ENCODE assay signal across 10 cellular contexts in the genomic region with DNA sequence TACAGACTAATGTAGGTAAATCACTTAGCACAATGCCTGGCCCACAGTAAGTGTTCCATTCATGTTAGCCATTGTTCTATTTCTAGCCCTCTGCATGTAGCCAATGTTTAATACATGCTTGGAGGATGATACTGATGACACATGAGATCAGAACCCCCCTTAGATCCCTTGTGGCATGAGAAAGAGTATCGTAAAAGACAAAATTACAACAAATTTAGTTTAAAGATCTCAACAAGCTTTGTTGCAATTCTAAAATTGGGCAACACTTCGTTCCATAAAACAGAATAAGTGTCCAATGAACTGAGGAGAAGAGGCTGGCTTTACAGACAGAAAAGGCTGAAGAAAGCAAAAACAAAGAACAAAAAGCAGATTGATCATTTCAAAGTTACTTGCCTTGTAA.
A peak's percentile ranks its signal among the peaks of the same experiment; 100 is the strongest.
DNase-seq lines count a peak whose midpoint lies in the region; ATAC-seq and TF ChIP-seq lines count a peak whose summit lies in the region.
"Had no signal": no experiment of that assay in that cellular context is flagged by ENCODE, and none has a peak within 500 bp of the region (broad histone marks: within the 10 kb centered on the region; RNA-seq: fewer than 3 reads in every experiment).

No MANE protein-coding gene starts in this region.

- H3K9me3 ChIP-seq in OCI-LY7 (ENCODE audit: low read length): no peaks in the 10 kb centered on the region
- H3K9me3 ChIP-seq in muscle layer of duodenum (ENCODE audit: control insufficient read depth in 1 of 2, low read length in 2 of 2): no peaks in the 10 kb centered on the region

- no peaks in the 10 kb centered on the region for H3K79me2 ChIP-seq in OCI-LY7 (ENCODE audit: insufficient read depth, low read depth, low read length)

- no peaks in the 10 kb centered on the region for H3K9me2 ChIP-seq in OCI-LY7 (ENCODE audit: insufficient read depth, low read length)

- H4K20me1 ChIP-seq in OCI-LY7 (ENCODE audit: insufficient read depth, low read length): no peaks in the 10 kb centered on the region

- POLR2A ChIA-PET in OCI-LY7 (lab: Charles Lee): interaction anchor here (0.6 to 3.5 kb wide), 8 partner anchors 11 to 194 kb away, joined by 3 to 21 read pairs (median 4); no protein-coding TSS in a partner anchor

- BruUV-seq in OCI-LY7 (replicated peaks; lab: Mats Ljungman, UMichigan): TSS peak; percentile 85

- peak overlapping the region; percentile 79 for H2AFZ ChIP-seq in OCI-LY7 (ENCODE audit: low read length)

- no peaks in the 10 kb centered on the region for H3K36me3 Mint-ChIP-seq in activated T-cell treated with anti-CD3 and anti-CD28 coated beads, Interleukin-2, amount 50 U/mL, for 24 hours (ENCODE audit: low read depth)
- H3K36me3 Mint-ChIP-seq in stimulated activated effector memory CD8-positive, alpha-beta T cell treated with anti-CD3 and anti-CD28 coated beads, Interleukin-12 subunit alpha, Interleukin-12 subunit beta, amount 100 ng/mL, for 72 hours: no peaks in the 10 kb centered on the region

- peak overlapping the region; percentile 53 for H3K4me2 ChIP-seq in OCI-LY7 (ENCODE audit: low read length)

- peaks cover 45% of the 10 kb centered on the region for H3K4me1 ChIP-seq in OCI-LY7 (ENCODE audit: insufficient read depth, low read length, poor library complexity, severe bottlenecking)
- peaks cover 9 to 10% of the 10 kb centered on the region in 2 donors for H3K4me1 ChIP-seq in muscle layer of duodenum (ENCODE audit: control insufficient read depth in 1 of 2, insufficient read depth in 2 of 2, low read length in 2 of 2)

- no peaks in the 10 kb centered on the region for H3K27me3 ChIP-seq in muscle layer of duodenum (ENCODE audit: low read depth, low read length)

- DNase-seq in AG09309 (ENCODE audit: low read depth) (peak; percentile 89), OCI-LY7 (ENCODE audit: low spot score) (no peak), amygdala (lab: John Stamatoyannopoulos, UW) (no peak), middle frontal gyrus (ENCODE audit: extremely low spot score, low spot score) (no peak)
- no peak for DNase-seq in activated T-cell treated with anti-CD3 and anti-CD28 coated beads, Interleukin-2, amount 50 U/mL, for 24 hours
- DNase-seq in stimulated activated effector memory CD8-positive, alpha-beta T cell treated with anti-CD3 and anti-CD28 coated beads, Interleukin-12 subunit alpha, Interleukin-12 subunit beta, amount 100 ng/mL, for 72 hours (ENCODE audit: low spot score in 2 of 2): no peak
- DNase-seq: kidney, occipital lobe had no signal

- intact Hi-C loops in OCI-LY7 (cut with micrococcal nuclease; ENCODE audit: unreplicated experiment): no loop called here

- H3K4me3 ChIP-seq in AG09309 (ENCODE audit: control insufficient read depth, low read depth, low read length) (no peak overlapping the region), OCI-LY7 (ENCODE audit: low read depth, low read length, poor library complexity, severe bottlenecking) (peak overlapping the region; percentile 5), muscle layer of duodenum (ENCODE audit: low read depth in 1 of 2, low read length in 2 of 2) (no peak overlapping the region)

- no peak overlapping the region for H3K27ac Mint-ChIP-seq in activated T-cell treated with anti-CD3 and anti-CD28 coated beads, Interleukin-2, amount 50 U/mL, for 24 hours
- H3K27ac Mint-ChIP-seq in stimulated activated effector memory CD8-positive, alpha-beta T cell treated with anti-CD3 and anti-CD28 coated beads, Interleukin-12 subunit alpha, Interleukin-12 subunit beta, amount 100 ng/mL, for 72 hours: no peak overlapping the region

- H3K36me3 ChIP-seq in OCI-LY7 (ENCODE audit: insufficient read depth, low read length): no peaks in the 10 kb centered on the region
- no peaks in the 10 kb centered on the region for H3K36me3 ChIP-seq in muscle layer of duodenum (ENCODE audit: control insufficient read depth in 1 of 2, insufficient read depth in 2 of 2, low read length in 2 of 2)

- TF ChIP-seq CTCF in AG09309 (IDR thresholded peaks at IDR 0.05; ENCODE audit: control insufficient read depth, insufficient read depth, low read depth, low read length, missing control alignments) (no peak), OCI-LY7 (conservative IDR thresholded peaks at IDR 0.05; ENCODE audit: low read length) (no peak)

- no peak overlapping the region for H3K4me3 Mint-ChIP-seq in activated T-cell treated with anti-CD3 and anti-CD28 coated beads, Interleukin-2, amount 50 U/mL, for 24 hours
- H3K4me3 Mint-ChIP-seq in stimulated activated effector memory CD8-positive, alpha-beta T cell treated with anti-CD3 and anti-CD28 coated beads, Interleukin-12 subunit alpha, Interleukin-12 subunit beta, amount 100 ng/mL, for 72 hours: no peak overlapping the region

- no peaks in the 10 kb centered on the region for H3K27me3 Mint-ChIP-seq in activated T-cell treated with anti-CD3 and anti-CD28 coated beads, Interleukin-2, amount 50 U/mL, for 24 hours

- H3K9me3 Mint-ChIP-seq in activated T-cell treated with anti-CD3 and anti-CD28 coated beads, Interleukin-2, amount 50 U/mL, for 24 hours: no peaks in the 10 kb centered on the region
- H3K9me3 Mint-ChIP-seq in stimulated activated effector memory CD8-positive, alpha-beta T cell treated with anti-CD3 and anti-CD28 coated beads, Interleukin-12 subunit alpha, Interleukin-12 subunit beta, amount 100 ng/mL, for 72 hours: no peaks in the 10 kb centered on the region

- H3K27ac ChIP-seq in OCI-LY7 (ENCODE audit: low read depth, low read length, poor library complexity, severe bottlenecking) (peak overlapping the region; percentile 83), muscle layer of duodenum (ENCODE audit: low read length) (peak overlapping the region; percentile 33)

- CTCF ChIA-PET in OCI-LY7 (lab: Charles Lee; ENCODE audit: unreplicated experiment): interaction anchor here (1.0 to 1.2 kb wide), 2 partner anchors 8 to 18 kb away, joined by 3 to 4 read pairs; no protein-coding TSS in a partner anchor

- H3K4me1 Mint-ChIP-seq in activated T-cell treated with anti-CD3 and anti-CD28 coated beads, Interleukin-2, amount 50 U/mL, for 24 hours (ENCODE audit: low read depth): peaks cover 7% of the 10 kb centered on the region
- H3K4me1 Mint-ChIP-seq in stimulated activated effector memory CD8-positive, alpha-beta T cell treated with anti-CD3 and anti-CD28 coated beads, Interleukin-12 subunit alpha, Interleukin-12 subunit beta, amount 100 ng/mL, for 72 hours: no peaks in the 10 kb centered on the region

- peak; percentile 14 for ATAC-seq in GM21717 (IDR thresholded peaks at IDR 0.05; ENCODE audit: unreplicated experiment)
- no peak for ATAC-seq in stimulated activated effector memory CD8-positive, alpha-beta T cell treated with anti-CD3 and anti-CD28 coated beads, Interleukin-12 subunit alpha, Interleukin-12 subunit beta, amount 100 ng/mL, for 72 hours
